Comparison of ENCODE assay signal across 12 cellular contexts in genomic region chr4:170391066-170391754, GRCh38.
DNase-seq lines count a peak whose midpoint lies in the region; ATAC-seq and TF ChIP-seq lines count a peak whose summit lies in the region.
"Had no signal": no experiment of that assay in that cellular context is flagged by ENCODE, and none has a peak within 500 bp of the region (broad histone marks: within the 10 kb centered on the region; RNA-seq: fewer than 3 reads in every experiment).

No MANE protein-coding gene starts in this region.

- H3K36me3 ChIP-seq in BJ (ENCODE audit: control insufficient read depth, insufficient read depth, low read length) (no peaks in the 10 kb centered on the region), RWPE2 (ENCODE audit: low read depth) (no peaks in the 10 kb centered on the region), sigmoid colon (no peaks in the 10 kb centered on the region)
- no peaks in the 10 kb centered on the region for H3K36me3 ChIP-seq in CD8-positive, alpha-beta T cell (ENCODE audit: insufficient read depth, low read length)
- H3K36me3 ChIP-seq: stomach had no signal

- POLR2A ChIA-PET in BJ (lab: Charles Lee), result no interaction called here
- POLR2A ChIA-PET in CD8-positive, alpha-beta T cell (lab: Charles Lee), result no interaction called here

- no peaks in the 10 kb centered on the region for H3K36me3 Mint-ChIP-seq in CD8-positive, alpha-beta T cell

- no peak overlapping the region for H3K27ac Mint-ChIP-seq in CD8-positive, alpha-beta T cell

- no peak for TF ChIP-seq POLR2A in sigmoid colon (IDR thresholded peaks at IDR 0.05)

- ATAC-seq in HG02884 (IDR thresholded peaks at IDR 0.05; ENCODE audit: unreplicated experiment) (peak; percentile 45), RWPE2 (ENCODE audit: low read depth) (peak; percentile 93), HG03280 (IDR thresholded peaks at IDR 0.05; ENCODE audit: unreplicated experiment) (no peak)
- ATAC-seq in CD8-positive, alpha-beta T cell, result no peak

- H3K4me1 ChIP-seq in RWPE2 (ENCODE audit: insufficient read depth, poor library complexity, severe bottlenecking) (peaks cover 13% of the 10 kb centered on the region), sigmoid colon (no peaks in the 10 kb centered on the region)
- H3K4me1 ChIP-seq in CD8-positive, alpha-beta T cell (ENCODE audit: insufficient read depth, low read length), result no peaks in the 10 kb centered on the region
- H3K4me1 ChIP-seq: stomach had no signal

- H3K27ac ChIP-seq in RWPE2 (ENCODE audit: poor library complexity, severe bottlenecking) (peak overlapping the region; percentile 81), sigmoid colon (no peak overlapping the region)
- H3K27ac ChIP-seq in CD8-positive, alpha-beta T cell (ENCODE audit: low read depth, low read length), result no peak overlapping the region
- H3K27ac ChIP-seq: stomach had no signal

- CTCF ChIA-PET in BJ (lab: Yijun Ruan, JAX), result no interaction called here
- CTCF ChIA-PET in CD8-positive, alpha-beta T cell (lab: Charles Lee), result no interaction called here

- DNase-seq in BJ (ENCODE audit: low read depth) (peak; percentile 19), RWPE2 (ENCODE audit: low spot score) (no peak), fibroblast of the conjunctiva (ENCODE audit: low read depth) (peak; percentile 6), sigmoid colon (no peak)
- no peak for DNase-seq in CD8-positive, alpha-beta T cell
- no peak for DNase-seq in stimulated activated CD4-positive, alpha-beta T cell treated with anti-CD3 and anti-CD28 coated beads, Interleukin-1b, Interleukin-23, amount 100 ng/mL, for 48 hours
- DNase-seq: cerebellar nuclear complex; NK-92 treated with Interleukin-12 subunit alpha and Interleukin-12 subunit beta, amount 100 ng/mL, for 24 hours; stomach; T1000 had no signal

- TF ChIP-seq EP300 in sigmoid colon (IDR thresholded peaks at IDR 0.05), result no peak

- TF ChIP-seq CTCF in BJ (IDR thresholded peaks at IDR 0.05; ENCODE audit: insufficient read depth, low read depth, low read length), result no peak
- TF ChIP-seq CTCF in RWPE2 (IDR thresholded peaks at IDR 0.05; ENCODE audit: poor library complexity, severe bottlenecking), result no peak
- TF ChIP-seq CTCF in CD8-positive, alpha-beta T cell (IDR thresholded peaks at IDR 0.05), result no peak
- TF ChIP-seq CTCF in sigmoid colon (IDR thresholded peaks at IDR 0.05), result no peak

- no peaks in the 10 kb centered on the region for H3K4me1 Mint-ChIP-seq in CD8-positive, alpha-beta T cell (ENCODE audit: low read depth)

- H3K4me3 Mint-ChIP-seq in CD8-positive, alpha-beta T cell, result no peak overlapping the region

- H3K4me3 ChIP-seq in BJ (ENCODE audit: low read depth, low read length) (no peak overlapping the region), RWPE2 (ENCODE audit: severe bottlenecking) (no peak overlapping the region), sigmoid colon (no peak overlapping the region)
- no peak overlapping the region for H3K4me3 ChIP-seq in CD8-positive, alpha-beta T cell (ENCODE audit: low read depth, low read length)
- H3K4me3 ChIP-seq: stomach had no signal

- H3K27me3 Mint-ChIP-seq in CD8-positive, alpha-beta T cell (ENCODE audit: low read depth), result no peaks in the 10 kb centered on the region

- H3K9me3 ChIP-seq in RWPE2 (ENCODE audit: severe bottlenecking) (no peaks in the 10 kb centered on the region), sigmoid colon (no peaks in the 10 kb centered on the region)
- H3K9me3 ChIP-seq in CD8-positive, alpha-beta T cell (ENCODE audit: low read length), result no peaks in the 10 kb centered on the region
- H3K9me3 ChIP-seq: stomach had no signal

- peaks cover 2% of the 10 kb centered on the region for H3K9me3 Mint-ChIP-seq in CD8-positive, alpha-beta T cell

- 66 to 69% methylated on average over 4 of the region's 4 CpGs for WGBS in sigmoid colon, 2 donors

- intact Hi-C loops in CD8-positive, alpha-beta T cell (cut with DNase I, micrococcal nuclease), result no loop called here
- intact Hi-C loops in sigmoid colon (cut with DNase I), result no loop called here

- no peaks in the 10 kb centered on the region for H3K27me3 ChIP-seq in BJ (ENCODE audit: control insufficient read depth, insufficient read depth, low read length)
- H3K27me3 ChIP-seq in RWPE2 (ENCODE audit: insufficient read depth, poor library complexity, severe bottlenecking), result no peaks in the 10 kb centered on the region
- H3K27me3 ChIP-seq in CD8-positive, alpha-beta T cell (ENCODE audit: insufficient read depth, low read length), result no peaks in the 10 kb centered on the region
- H3K27me3 ChIP-seq in sigmoid colon, result no peaks in the 10 kb centered on the region
- H3K27me3 ChIP-seq: stomach had no signal

Comparison
In these comparisons a context has a peak if more than half of its experiments do, and no peak if none do; other contexts are left out.
1. DNase-seq: peak in BJ (single experiment) and fibroblast of the conjunctiva (single experiment); none in RWPE2 (single experiment), CD8-positive, alpha-beta T cell (0 of 7), sigmoid colon (single experiment) and stimulated activated CD4-positive, alpha-beta T cell treated with anti-CD3 and anti-CD28 coated beads, Interleukin-1b, Interleukin-23, amount 100 ng/mL, for 48 hours (single experiment).
2. ATAC-seq: peak in HG02884 (single experiment) and RWPE2 (single experiment); none in CD8-positive, alpha-beta T cell (single experiment) and HG03280 (single experiment).